ENCODE assay signal across 1 cellular context in the genomic region with DNA sequence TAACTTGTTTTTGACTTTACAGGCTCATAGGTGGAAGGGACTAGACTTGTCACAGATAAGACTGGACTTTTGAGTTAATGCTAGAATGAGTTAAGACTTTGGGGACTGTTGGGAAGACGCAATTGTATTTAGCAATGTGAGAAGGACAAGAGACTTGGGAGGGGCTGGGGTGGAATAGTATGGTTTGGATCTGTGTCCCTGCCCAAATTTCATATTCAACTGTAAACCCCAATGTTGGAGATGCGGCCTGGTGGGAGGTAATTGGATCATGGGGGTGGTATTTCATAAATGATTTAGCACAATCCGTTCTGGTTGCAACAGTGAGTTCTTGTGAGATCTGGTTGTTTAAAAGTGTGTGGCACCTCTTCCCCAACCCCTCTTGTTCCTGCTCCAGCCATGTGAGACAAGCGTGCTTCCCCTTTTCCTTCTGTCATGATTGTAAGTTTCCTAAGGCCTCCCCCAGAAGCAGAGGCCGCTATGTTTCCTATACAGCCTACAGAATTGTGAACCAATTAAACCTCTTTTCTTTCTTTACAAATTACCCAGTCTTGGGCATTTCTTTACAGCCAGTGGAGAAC.
TF ChIP-seq lines count a peak whose summit lies in the region.

No MANE protein-coding gene starts in this region.

TF ChIP-seq in HCT116, 20 proteins besides CTCF, POLR2A, EP300 and RAD21 (continued from another document):
- TF ChIP-seq, protein P1, sequence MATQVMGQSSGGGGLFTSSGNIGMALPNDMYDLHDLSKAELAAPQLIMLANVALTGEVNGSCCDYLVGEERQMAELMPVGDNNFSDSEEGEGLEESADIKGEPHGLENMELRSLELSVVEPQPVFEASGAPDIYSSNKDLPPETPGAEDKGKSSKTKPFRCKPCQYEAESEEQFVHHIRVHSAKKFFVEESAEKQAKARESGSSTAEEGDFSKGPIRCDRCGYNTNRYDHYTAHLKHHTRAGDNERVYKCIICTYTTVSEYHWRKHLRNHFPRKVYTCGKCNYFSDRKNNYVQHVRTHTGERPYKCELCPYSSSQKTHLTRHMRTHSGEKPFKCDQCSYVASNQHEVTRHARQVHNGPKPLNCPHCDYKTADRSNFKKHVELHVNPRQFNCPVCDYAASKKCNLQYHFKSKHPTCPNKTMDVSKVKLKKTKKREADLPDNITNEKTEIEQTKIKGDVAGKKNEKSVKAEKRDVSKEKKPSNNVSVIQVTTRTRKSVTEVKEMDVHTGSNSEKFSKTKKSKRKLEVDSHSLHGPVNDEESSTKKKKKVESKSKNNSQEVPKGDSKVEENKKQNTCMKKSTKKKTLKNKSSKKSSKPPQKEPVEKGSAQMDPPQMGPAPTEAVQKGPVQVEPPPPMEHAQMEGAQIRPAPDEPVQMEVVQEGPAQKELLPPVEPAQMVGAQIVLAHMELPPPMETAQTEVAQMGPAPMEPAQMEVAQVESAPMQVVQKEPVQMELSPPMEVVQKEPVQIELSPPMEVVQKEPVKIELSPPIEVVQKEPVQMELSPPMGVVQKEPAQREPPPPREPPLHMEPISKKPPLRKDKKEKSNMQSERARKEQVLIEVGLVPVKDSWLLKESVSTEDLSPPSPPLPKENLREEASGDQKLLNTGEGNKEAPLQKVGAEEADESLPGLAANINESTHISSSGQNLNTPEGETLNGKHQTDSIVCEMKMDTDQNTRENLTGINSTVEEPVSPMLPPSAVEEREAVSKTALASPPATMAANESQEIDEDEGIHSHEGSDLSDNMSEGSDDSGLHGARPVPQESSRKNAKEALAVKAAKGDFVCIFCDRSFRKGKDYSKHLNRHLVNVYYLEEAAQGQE (IDR thresholded peaks at IDR 0.05; ENCODE audit: low read depth), result no peak
- TF ChIP-seq SP1 (IDR thresholded peaks at IDR 0.05; ENCODE audit: low read depth) (no peak), JUND (IDR thresholded peaks at IDR 0.05) (no peak)
TF ChIP-seq in HCT116: peak in this region for 0.
